24 cellular contexts compared by ENCODE assay signal in the genomic region with DNA sequence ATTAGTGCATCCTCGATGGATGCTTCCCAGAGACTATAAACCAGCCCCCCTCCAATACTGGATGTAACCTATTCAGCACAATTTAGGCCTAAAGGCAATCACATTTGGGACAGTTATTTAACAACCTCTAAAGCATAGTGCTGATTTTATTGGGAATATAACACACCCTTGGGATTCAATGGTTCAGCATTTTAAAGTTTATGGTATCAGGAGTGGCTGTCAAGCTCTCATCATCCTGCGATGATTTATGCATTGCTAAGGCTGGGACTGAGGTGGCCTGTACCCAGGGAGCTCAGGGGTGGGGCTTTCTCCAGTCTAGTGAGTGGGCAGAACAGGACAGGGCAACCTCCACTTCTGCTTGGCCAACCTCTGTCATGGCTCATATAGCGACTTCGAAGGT.
"Had no signal": no experiment of that assay in that cellular context is flagged by ENCODE, and none has a peak within 500 bp of the region (broad histone marks: within the 10 kb centered on the region; RNA-seq: fewer than 3 reads in every experiment).

No MANE protein-coding gene starts in this region.

- H3K36me3 ChIP-seq: ascending aorta, Peyer's patch, SJSA1 had no signal

- DNase-seq: activated CD4-positive, alpha-beta T cell treated with anti-CD3 and anti-CD28 coated beads for 4 hours; activated CD8-positive, alpha-beta memory T cell treated with anti-CD3 and anti-CD28 coated beads, Interleukin-2, amount 50 U/mL, for 4 hours; activated CD8-positive, alpha-beta T cell treated with anti-CD3 and anti-CD28 coated beads for 36 hours; activated effector memory CD4-positive, alpha-beta T cell treated with Interleukin-2 at 50 U/mL for 16 hours; activated naive CD4-positive, alpha-beta T cell; activated T-cell treated with anti-CD3 and anti-CD28 coated beads, Interleukin-2, amount 50 U/mL, for 24 hours; body of pancreas; Karpas-422; NCI-H1105 treated with DMSO at 0.1 percent for 48 hours; NCI-H1436 treated with DMSO at 0.1 percent for 48 hours; NCI-H187; NCI-H2081; NCI-H510A treated with DMSO at 0.1 percent for 48 hours; Peyer's patch; SHP77; SW 1271 had no signal

- H3K27ac Mint-ChIP-seq: activated CD8-positive, alpha-beta T cell treated with anti-CD3 and anti-CD28 coated beads for 36 hours; activated naive CD4-positive, alpha-beta T cell treated with anti-CD3 and anti-CD28 coated beads, Interleukin-2, amount 50 U/mL, for 24 hours; activated T-cell treated with anti-CD3 and anti-CD28 coated beads, Interleukin-2, amount 50 U/mL, for 24 hours; activated T-helper 1 cell treated with anti-CD3 and anti-CD28 coated beads, Interleukin-12 subunit alpha, Interleukin-12 subunit beta, Interleukin-2, Interleukin-4 antibody, amounts not matched to agents 30 ng/mL and 10 ng/mL and 1 ng/mL, durations not matched to agents 14 hours and 24 hours and 36 hours; T-helper 2 cell treated with Interferon-gamma antibody and Interleukin-4, amounts not matched to agents 5 μg/mL and 100 μg/mL, for 36 hours had no signal

- H3K4me3 Mint-ChIP-seq: activated CD8-positive, alpha-beta T cell treated with anti-CD3 and anti-CD28 coated beads for 36 hours; activated naive CD4-positive, alpha-beta T cell treated with anti-CD3 and anti-CD28 coated beads, Interleukin-2, amount 50 U/mL, for 24 hours; activated T-cell treated with anti-CD3 and anti-CD28 coated beads, Interleukin-2, amount 50 U/mL, for 24 hours; activated T-helper 1 cell treated with anti-CD3 and anti-CD28 coated beads, Interleukin-12 subunit alpha, Interleukin-12 subunit beta, Interleukin-2, Interleukin-4 antibody, amounts not matched to agents 30 ng/mL and 10 ng/mL and 1 ng/mL, durations not matched to agents 14 hours and 24 hours and 36 hours; central memory CD8-positive, alpha-beta T cell; T-helper 2 cell treated with Interferon-gamma antibody and Interleukin-4, amounts not matched to agents 5 μg/mL and 100 μg/mL, for 36 hours had no signal

- H3K27ac ChIP-seq: ascending aorta, body of pancreas, Peyer's patch, RWPE1 had no signal

- H3K36me3 Mint-ChIP-seq: activated naive CD4-positive, alpha-beta T cell treated with anti-CD3 and anti-CD28 coated beads, Interleukin-2, amount 50 U/mL, for 24 hours had no signal

- H3K27me3 ChIP-seq: ascending aorta, body of pancreas, Peyer's patch, SJSA1 had no signal

- H3K4me1 Mint-ChIP-seq: activated naive CD4-positive, alpha-beta T cell treated with anti-CD3 and anti-CD28 coated beads, Interleukin-2, amount 50 U/mL, for 24 hours; central memory CD8-positive, alpha-beta T cell had no signal

- H3K4me3 ChIP-seq: ascending aorta, body of pancreas, Peyer's patch, SJSA1 had no signal

- H3K9me3 ChIP-seq: ascending aorta, body of pancreas, Peyer's patch, SJSA1 had no signal

- H3K4me1 ChIP-seq: ascending aorta, body of pancreas, Peyer's patch had no signal

- H3K9me3 Mint-ChIP-seq: T-helper 2 cell treated with Interferon-gamma antibody and Interleukin-4, amounts not matched to agents 5 μg/mL and 100 μg/mL, for 36 hours had no signal

- H3K27me3 Mint-ChIP-seq: activated CD8-positive, alpha-beta T cell treated with anti-CD3 and anti-CD28 coated beads for 36 hours; activated naive CD4-positive, alpha-beta T cell treated with anti-CD3 and anti-CD28 coated beads, Interleukin-2, amount 50 U/mL, for 24 hours; activated T-cell treated with anti-CD3 and anti-CD28 coated beads, Interleukin-2, amount 50 U/mL, for 24 hours; central memory CD8-positive, alpha-beta T cell had no signal

- ATAC-seq: activated CD4-positive, CD25-positive, alpha-beta regulatory T cell treated with anti-CD3 and anti-CD28 coated beads, Interleukin-2, amount 50 U/mL, for 24 hours; activated CD8-positive, alpha-beta T cell treated with anti-CD3 and anti-CD28 coated beads for 36 hours; body of pancreas had no signal
